10 cellular contexts compared by ENCODE assay signal in the genomic region with DNA sequence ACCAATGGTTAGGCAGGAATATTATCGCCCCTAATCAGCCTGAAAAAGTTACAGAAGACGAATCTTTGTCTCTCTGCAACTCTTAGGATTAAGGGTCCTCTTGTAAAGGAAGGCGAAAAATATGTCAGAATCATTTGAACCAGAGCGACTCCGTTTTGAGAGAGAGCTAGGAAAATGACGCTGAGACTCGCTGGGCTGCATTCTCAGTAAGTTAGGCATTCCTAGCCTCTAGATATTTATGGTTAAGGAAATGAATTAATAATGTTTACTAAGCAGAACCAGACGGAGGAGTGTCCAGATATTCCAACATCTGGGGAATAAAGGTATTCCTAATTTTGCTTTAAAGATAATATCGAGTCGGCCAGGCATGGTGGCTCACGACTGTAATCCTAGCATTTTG. TPM values are rescaled to one million over a fixed set of nuclear protein-coding genes. Genes with fewer than 3 reads are reported as not detected.
DNase-seq lines count a peak whose midpoint lies in the region; ATAC-seq and TF ChIP-seq lines count a peak whose summit lies in the region.
"Had no signal": no experiment of that assay in that cellular context is flagged by ENCODE, and none has a peak within 500 bp of the region (broad histone marks: within the 10 kb centered on the region; RNA-seq: fewer than 3 reads in every experiment).

No MANE protein-coding gene starts in this region.

- H4K20me1 ChIP-seq in BLaER1 treated with 17β-estradiol and CSF1 and Interleukin-3, amounts not matched to agents 10 nM and 100 nM: no peaks in the 10 kb centered on the region
- no peaks in the 10 kb centered on the region for H4K20me1 ChIP-seq in Karpas-422 (ENCODE audit: insufficient read depth, low read depth, low read length)
- no peaks in the 10 kb centered on the region for H4K20me1 ChIP-seq in mammary epithelial cell (ENCODE audit: insufficient read depth, low read length)

- H3K27me3 ChIP-seq in BLaER1 treated with 17β-estradiol and CSF1 and Interleukin-3, amounts not matched to agents 10 nM and 100 nM: no peaks in the 10 kb centered on the region
- H3K27me3 ChIP-seq in Karpas-422 (ENCODE audit: low read length): no peaks in the 10 kb centered on the region
- H3K27me3 ChIP-seq in mammary epithelial cell (ENCODE audit: insufficient read depth, low read length): no peaks in the 10 kb centered on the region
- H3K27me3 ChIP-seq: uterus had no signal

- no peak overlapping the region for H3K27ac Mint-ChIP-seq in nephron

- DNase-seq in Karpas-422 (no peak), mammary epithelial cell (no peak), GDM1 (lab: John Stamatoyannopoulos, UW) (no peak), Kasumi-1 (lab: John Stamatoyannopoulos, UW) (no peak)
- DNase-seq: NCI-H2107 had no signal

- no peaks in the 10 kb centered on the region for H3K4me1 Mint-ChIP-seq in nephron

- H3K27ac ChIP-seq in BLaER1 treated with 17β-estradiol and CSF1 and Interleukin-3, amounts not matched to agents 10 nM and 100 nM: peak overlapping the region in 5 of 11 experiments; percentile 84 to 94 (median 88); a peak in 10 of 22 replicates
- no peak overlapping the region for H3K27ac ChIP-seq in Karpas-422 (ENCODE audit: low read length)
- no peak overlapping the region for H3K27ac ChIP-seq in mammary epithelial cell (ENCODE audit: insufficient read depth, low read depth, low read length)
- H3K27ac ChIP-seq: uterus had no signal

- H3K27me3 Mint-ChIP-seq in nephron (ENCODE audit: low read depth): no peaks in the 10 kb centered on the region

- H3K4me1 ChIP-seq in BLaER1 treated with 17β-estradiol and CSF1 and Interleukin-3, amounts not matched to agents 10 nM and 100 nM: peaks cover 0 to 18% (median 6%) of the 10 kb centered on the region in 10 experiments; a peak in 9 of 20 replicates
- no peaks in the 10 kb centered on the region; the same call in 1 of the 2 replicates for H3K4me1 ChIP-seq in Karpas-422 (ENCODE audit: low read length)
- no peaks in the 10 kb centered on the region for H3K4me1 ChIP-seq in mammary epithelial cell (ENCODE audit: insufficient read depth, low read length)
- H3K4me1 ChIP-seq: uterus had no signal

- peaks cover 6 to 74% (median 53%) of the 10 kb centered on the region in 11 experiments; a peak in 16 of 22 replicates for H3K9me3 ChIP-seq in BLaER1 treated with 17β-estradiol and CSF1 and Interleukin-3, amounts not matched to agents 10 nM and 100 nM (replicated peaks in 1 of 11)
- peaks cover 11% of the 10 kb centered on the region; the same call in 1 of the 2 replicates for H3K9me3 ChIP-seq in Karpas-422 (ENCODE audit: low read length)
- H3K9me3 ChIP-seq in mammary epithelial cell (replicated peaks; ENCODE audit: insufficient read depth, low read length): peaks cover 16% of the 10 kb centered on the region
- H3K9me3 ChIP-seq: uterus had no signal

- H3K36me3 Mint-ChIP-seq in nephron (ENCODE audit: low read depth): peaks cover 9% of the 10 kb centered on the region

- H3K79me2 ChIP-seq in Karpas-422 (ENCODE audit: low read length): peaks cover 26% of the 10 kb centered on the region
- H3K79me2 ChIP-seq in mammary epithelial cell (ENCODE audit: insufficient read depth, low read length): no peaks in the 10 kb centered on the region

- no peaks in the 10 kb centered on the region for H3K9me2 ChIP-seq in Karpas-422 (replicated peaks; ENCODE audit: insufficient read depth, low read length)

- H3K4me3 Mint-ChIP-seq in nephron: peak overlapping the region; percentile 45 to 88 (median 75)

- H3K4me2 ChIP-seq in BLaER1 treated with 17β-estradiol and CSF1 and Interleukin-3, amounts not matched to agents 10 nM and 100 nM: peak overlapping the region; percentile 4 to 77 (median 69); a peak in 15 of 22 replicates
- H3K4me2 ChIP-seq in Karpas-422 (ENCODE audit: low read depth, low read length, poor library complexity, severe bottlenecking): peak overlapping the region; percentile 18
- H3K4me2 ChIP-seq in mammary epithelial cell (ENCODE audit: insufficient read depth, low read depth, low read length): no peak overlapping the region

- peaks cover 0 to 35% (median 23%) of the 10 kb centered on the region in 11 experiments; a peak in 15 of 22 replicates for H3K36me3 ChIP-seq in BLaER1 treated with 17β-estradiol and CSF1 and Interleukin-3, amounts not matched to agents 10 nM and 100 nM
- H3K36me3 ChIP-seq in Karpas-422 (ENCODE audit: insufficient read depth, low read length) (peaks cover 22% of the 10 kb centered on the region), mammary epithelial cell (ENCODE audit: insufficient read depth, low read length) (no peaks in the 10 kb centered on the region)
- H3K36me3 ChIP-seq: uterus had no signal

- no peak for TF ChIP-seq CTCF in mammary epithelial cell (conservative IDR thresholded peaks at IDR 0.05 in 1 of 2, IDR thresholded peaks at IDR 0.05 in 1 of 2; ENCODE audit: extremely low read depth in 1 of 2, insufficient read depth in 1 of 2, low read depth in 1 of 2, low read length in 2 of 2)
- no peak for TF ChIP-seq CTCF in nephron (IDR thresholded peaks at IDR 0.05; ENCODE audit: unreplicated experiment in 3 of 3)

- no peak overlapping the region for H2AFZ ChIP-seq in Karpas-422 (ENCODE audit: low read length)
- H2AFZ ChIP-seq in mammary epithelial cell (ENCODE audit: low read depth, low read length): peak overlapping the region; percentile 78

- peaks cover 27% of the 10 kb centered on the region for H3K9me3 Mint-ChIP-seq in nephron

- 0 out of 22 replicates have a peak overlapping the region, but pooled peaks of 1 of the 11 experiments have one; percentile 83 for H3K9ac ChIP-seq in BLaER1 treated with 17β-estradiol and CSF1 and Interleukin-3, amounts not matched to agents 10 nM and 100 nM
- no peak overlapping the region for H3K9ac ChIP-seq in Karpas-422 (ENCODE audit: low read length)
- no peak overlapping the region for H3K9ac ChIP-seq in mammary epithelial cell (ENCODE audit: insufficient read depth, low read length)

- H3K4me3 ChIP-seq in BLaER1 treated with 17β-estradiol and CSF1 and Interleukin-3, amounts not matched to agents 10 nM and 100 nM: peak overlapping the region in 9 of 10 experiments; percentile 64 to 81 (median 73); a peak in 16 of 20 replicates
- H3K4me3 ChIP-seq in Karpas-422 (ENCODE audit: low read length) (peak overlapping the region; percentile 70; the same call in 1 of the 2 replicates), mammary epithelial cell (replicated peaks in 1 of 3; ENCODE audit: insufficient read depth in 1 of 3, low read depth in 2 of 3, low read length in 3 of 3) (peak overlapping the region in 1 of 3 experiments; percentile 61)

- no peak for ATAC-seq in GM21825 (IDR thresholded peaks at IDR 0.05; ENCODE audit: unreplicated experiment)
- ATAC-seq in GM18867 (IDR thresholded peaks at IDR 0.05; ENCODE audit: unreplicated experiment): no peak

- WGBS in mammary epithelial cell (ENCODE audit: low coverage, missing lambda C conversion rate): 64% methylated on average over 8 of the region's 11 CpGs

- dilution Hi-C loops in mammary epithelial cell (cut with HindIII; ENCODE audit: low sequenced_read_pairs): no loop called here

- CTCF ChIA-PET in mammary epithelial cell (lab: Charles Lee; ENCODE audit: low non-redundant PET): no interaction called here

- BruUV-seq in mammary epithelial cell (replicated peaks; lab: Mats Ljungman, UMichigan): no TSS peak

- intact Hi-C loops in mammary epithelial cell (cut with micrococcal nuclease): loop anchor here (2.0 kb wide), 1 partner anchor 119 kb away; no protein-coding TSS in a partner anchor

- in situ Hi-C loops in mammary epithelial cell (cut with MboI; ENCODE audit: low sequenced_read_pairs in 2 of 2): no loop called here

RNA-seq across cellular contexts. Expression of a gene that starts 0.8 kb away (rescaled TPM):
- total RNA-seq in Karpas-422 (2014; rRNA removed; shearing (Covaris generic); ENCODE audit: low replicate concordance): 6.0 and 19.3 TPM in 2 replicates
- 1 to 10 TPM; 2.5 to 4.1 TPM for total RNA-seq in mammary epithelial cell
- 1.2 TPM for polyA plus RNA-seq in mammary epithelial cell
- not detected for polyA minus RNA-seq in mammary epithelial cell
